In genomic region chr4:104728380-104729122, GRCh38 we compare ENCODE assay signal across 14 cellular contexts.
DNase-seq lines count a peak whose midpoint lies in the region; ATAC-seq and TF ChIP-seq lines count a peak whose summit lies in the region.
"Had no signal": no experiment of that assay in that cellular context is flagged by ENCODE, and none has a peak within 500 bp of the region (broad histone marks: within the 10 kb centered on the region; RNA-seq: fewer than 3 reads in every experiment).

No MANE protein-coding gene starts in this region.

- H3K4me1 ChIP-seq in breast epithelium, result no peaks in the 10 kb centered on the region
- peaks cover 14% of the 10 kb centered on the region for H3K4me1 ChIP-seq in foreskin keratinocyte
- peaks cover 0 to 10% (median 0%) of the 10 kb centered on the region in 3 donors for H3K4me1 ChIP-seq in esophagus squamous epithelium
- H3K4me1 ChIP-seq: SJSA1 had no signal

- no peaks in the 10 kb centered on the region for H3K36me3 ChIP-seq in breast epithelium
- H3K36me3 ChIP-seq in esophagus squamous epithelium, result no peaks in the 10 kb centered on the region
- H3K36me3 ChIP-seq: SJSA1 had no signal

- intact Hi-C loops in MCF 10A (cut with micrococcal nuclease) (no loop called here), breast epithelium (cut with DNase I; ENCODE audit: low total_unique reads) (no loop called here), esophagus squamous epithelium (cut with DNase I) (no loop called here)

- DNase-seq in MCF 10A (ENCODE audit: unreplicated experiment) (peak; percentile 94), breast epithelium (ENCODE audit: low spot score in 2 of 2) (no peak), RKO (ENCODE audit: low spot score) (peak; percentile 75), foreskin keratinocyte (peak; percentile 94 to 96), esophagus squamous epithelium (lab: John Stamatoyannopoulos, UW) (no peak), NCI-H1417 treated with DMSO at 0.1 percent for 48 hours (lab: John Stamatoyannopoulos, UW) (no peak)
- no peak for DNase-seq in central memory CD4-positive, alpha-beta T cell
- DNase-seq: activated CD8-positive, alpha-beta memory T cell treated with anti-CD3 and anti-CD28 coated beads, Interleukin-2, amount 50 U/mL, for 48 hours; dermis blood vessel endothelial cell; islet precursor cell; NCI-H1694 treated with DMSO at 0.1 percent for 48 hours had no signal

- no TSS peak for BruUV-seq in MCF 10A (replicated peaks; lab: Mats Ljungman, UMichigan)

- peak overlapping the region; percentile 24 for H3K4me3 Mint-ChIP-seq in MCF 10A (ENCODE audit: unreplicated experiment)

- no peak for TF ChIP-seq CTCF in MCF 10A (IDR thresholded peaks at IDR 0.05; ENCODE audit: unreplicated experiment)
- TF ChIP-seq CTCF in breast epithelium (IDR thresholded peaks at IDR 0.05), result no peak
- TF ChIP-seq CTCF in foreskin keratinocyte (conservative IDR thresholded peaks at IDR 0.05), result no peak
- no peak for TF ChIP-seq CTCF in esophagus squamous epithelium (IDR thresholded peaks at IDR 0.05)

- ATAC-seq in foreskin keratinocyte (peak; percentile 99), HG02763 (IDR thresholded peaks at IDR 0.05; ENCODE audit: unreplicated experiment) (no peak)
- ATAC-seq: sciatic nerve had no signal

- H3K27me3 ChIP-seq in breast epithelium (no peaks in the 10 kb centered on the region), foreskin keratinocyte (no peaks in the 10 kb centered on the region), esophagus squamous epithelium (no peaks in the 10 kb centered on the region)
- H3K27me3 ChIP-seq: SJSA1 had no signal

- no peaks in the 10 kb centered on the region for H3K36me3 Mint-ChIP-seq in MCF 10A (ENCODE audit: insufficient read depth, unreplicated experiment)

- CTCF ChIA-PET in MCF 10A (lab: Yijun Ruan, JAX), result interaction anchor here (0.6 to 1.1 kb wide), 2 partner anchors 131 to 326 kb away, joined by 5 read pairs; no protein-coding TSS in a partner anchor

- WGBS in esophagus squamous epithelium, 2 donors, result 27 to 28% methylated on average over 3 of the region's 3 CpGs

- TF ChIP-seq POLR2A in breast epithelium (IDR thresholded peaks at IDR 0.05), result no peak
- TF ChIP-seq POLR2A in esophagus squamous epithelium (IDR thresholded peaks at IDR 0.05), result no peak

- no peak overlapping the region for H3K4me3 ChIP-seq in breast epithelium
- H3K4me3 ChIP-seq in esophagus squamous epithelium, result no peak overlapping the region
- H3K4me3 ChIP-seq: SJSA1 had no signal

- H3K27me3 Mint-ChIP-seq in MCF 10A (ENCODE audit: insufficient read depth, unreplicated experiment), result no peaks in the 10 kb centered on the region

- H3K27ac Mint-ChIP-seq in MCF 10A (ENCODE audit: low read depth, unreplicated experiment), result peak overlapping the region; percentile 9

- H3K27ac ChIP-seq in breast epithelium (no peak overlapping the region), foreskin keratinocyte (peak overlapping the region; percentile 84), esophagus squamous epithelium (no peak overlapping the region)
- H3K27ac ChIP-seq: SJSA1 had no signal

- H3K9me3 Mint-ChIP-seq in MCF 10A (ENCODE audit: unreplicated experiment), result no peaks in the 10 kb centered on the region

- no peaks in the 10 kb centered on the region for H3K9me3 ChIP-seq in breast epithelium
- H3K9me3 ChIP-seq in esophagus squamous epithelium, result no peaks in the 10 kb centered on the region
- H3K9me3 ChIP-seq: SJSA1 had no signal

- peaks cover 25% of the 10 kb centered on the region for H3K4me1 Mint-ChIP-seq in MCF 10A (ENCODE audit: insufficient read depth, unreplicated experiment)

- POLR2A ChIA-PET in MCF 10A (lab: Yijun Ruan, JAX), result no interaction called here

Comparison
In these comparisons a context has a peak if more than half of its experiments do, and no peak if none do; other contexts are left out.
1. DNase-seq: peak in MCF 10A (single experiment), RKO (single experiment) and foreskin keratinocyte (2 of 2); none in breast epithelium (0 of 2), esophagus squamous epithelium (single experiment), central memory CD4-positive, alpha-beta T cell (single experiment) and NCI-H1417 treated with DMSO at 0.1 percent for 48 hours (single experiment).